In the genomic region with DNA sequence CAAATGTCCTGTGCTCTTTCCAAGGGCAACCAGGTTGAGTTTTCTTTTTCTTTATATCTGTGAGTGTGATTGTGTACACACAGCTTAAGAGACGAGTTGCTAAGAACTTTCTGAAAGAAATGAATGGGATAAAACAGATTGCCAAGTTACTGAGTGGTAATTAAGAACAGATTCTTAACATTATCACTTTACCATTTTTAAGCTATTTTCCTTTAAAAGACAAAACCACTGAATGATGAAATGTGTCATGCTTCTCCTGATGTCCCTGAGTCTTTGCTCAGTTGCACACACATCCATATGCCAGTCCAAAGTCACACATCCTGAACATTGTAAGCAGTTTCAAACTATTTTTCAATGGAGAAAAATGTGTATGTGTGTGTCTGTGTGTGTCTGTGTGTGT, we compare ENCODE assay signal across 8 cellular contexts. TPM values are rescaled to one million over a fixed set of nuclear protein-coding genes. Genes with fewer than 3 reads are reported as not detected.
"Had no signal": no experiment of that assay in that cellular context is flagged by ENCODE, and none has a peak within 500 bp of the region (broad histone marks: within the 10 kb centered on the region; RNA-seq: fewer than 3 reads in every experiment).

No MANE protein-coding gene starts in this region.

- H3K36me3 ChIP-seq: HAP-1 had no signal

- DNase-seq: GM23248, GOT3, H7, HFFc6 had no signal

- H3K4me1 ChIP-seq: HAP-1 had no signal

- H3K9ac ChIP-seq: GM23248 had no signal

- H3K9me3 ChIP-seq: HAP-1 had no signal

- H3K27ac ChIP-seq: GM23248, HL-60 had no signal

- H3K4me3 ChIP-seq: GM23248, HAP-1 had no signal

- H2AFZ ChIP-seq: GM23248 had no signal

RNA-seq across cellular contexts. Expression of gene DAAM2, which starts 5.5 kb away (rescaled TPM):
- total RNA-seq: HepG2 had no signal
- polyA plus RNA-seq: IgD-negative memory B cell had no signal
